Comparison of ENCODE assay signal across 17 cellular contexts in genomic region chr4:85423414-85423813, GRCh38. TPM values are rescaled to one million over a fixed set of nuclear protein-coding genes. Genes with fewer than 3 reads are reported as not detected.
A peak's percentile ranks its signal among the peaks of the same experiment; 100 is the strongest.
DNase-seq lines count a peak whose midpoint lies in the region; ATAC-seq, FAIRE-seq and TF ChIP-seq lines count a peak whose summit lies in the region.
"Had no signal": no experiment of that assay in that cellular context is flagged by ENCODE, and none has a peak within 500 bp of the region (broad histone marks: within the 10 kb centered on the region; RNA-seq: fewer than 3 reads in every experiment).

No MANE protein-coding gene starts in this region.

- in situ Hi-C loops in GM12878 (cut with MboI) = no loop called here

- no TSS peak for BruUV-seq in GM12878 (replicated peaks; lab: Mats Ljungman, UMichigan)

- no peaks in the 10 kb centered on the region for H4K20me1 ChIP-seq in GM12878 (ENCODE audit: control insufficient read depth, insufficient read depth)

- no peaks in the 10 kb centered on the region for H3K9me3 ChIP-seq in GM12878 (replicated peaks; ENCODE audit: control insufficient read depth, insufficient read depth, low read length)
- H3K9me3 ChIP-seq in adrenal gland (replicated peaks in 1 of 3) = no peaks in the 10 kb centered on the region
- H3K9me3 ChIP-seq: left ventricle myocardium inferior, testis had no signal

- H3K4me2 ChIP-seq in GM12878 (ENCODE audit: control insufficient read depth, insufficient read depth) = no peak overlapping the region

- intact Hi-C loops in GM12878 (cut with micrococcal nuclease; ENCODE audit: unreplicated experiment) (no loop called here), adrenal gland (cut with DNase I) (no loop called here)

- TF ChIP-seq CTCF in GM12878 (IDR thresholded peaks at IDR 0.05 in 2 of 3, conservative IDR thresholded peaks at IDR 0.05 in 1 of 3; ENCODE audit: control insufficient read depth in 2 of 3, extremely low read depth in 1 of 3, insufficient read depth in 1 of 3, low read depth in 3 of 3, low read length in 3 of 3) (no peak), adrenal gland (IDR thresholded peaks at IDR 0.05) (no peak)

- H3K36me3 ChIP-seq in GM12878 (ENCODE audit: control insufficient read depth in 2 of 2, insufficient read depth in 2 of 2, low read length in 1 of 2) (no peaks in the 10 kb centered on the region), adrenal gland (replicated peaks in 1 of 2) (peaks cover 0 to 3% of the 10 kb centered on the region in 2 donors)
- H3K36me3 ChIP-seq: left ventricle myocardium inferior, SJCRH30 had no signal

- WGBS in GM12878 (ENCODE audit: insufficient coverage, insufficient replicate concordance, low lambda C conversion rate, missing lambda C conversion rate) = 0% methylated on average over 2 of the region's 2 CpGs
- WGBS in adrenal gland, 4 donors = 79 to 89% (median 83%) methylated on average over 2 of the region's 2 CpGs

- H3K27ac ChIP-seq in GM12878 (ENCODE audit: control insufficient read depth, insufficient read depth) = no peak overlapping the region
- H3K27ac ChIP-seq in adrenal gland = no peak overlapping the region
- H3K27ac ChIP-seq: left ventricle myocardium inferior, SJCRH30, testis had no signal

- DNase-seq in NCI-H2171 treated with DMSO at 0.1 percent for 48 hours (lab: John Stamatoyannopoulos, UW) (peak; percentile 33), NCI-H2171 (lab: John Stamatoyannopoulos, UW) (no peak), GM12878 (ENCODE audit: low read depth, low spot score) (no peak), urothelium cell line (ENCODE audit: low spot score) (peak; percentile 9), adrenal gland (no peak), Kasumi-1 (lab: John Stamatoyannopoulos, UW) (no peak)
- DNase-seq: 8988T; activated naive CD4-positive, alpha-beta T cell treated with Interleukin-2 at 50 U/mL for 16 hours; head of caudate nucleus; left ventricle myocardium inferior; NCI-H1930; testis had no signal

- TF ChIP-seq RAD21 in GM12878 (IDR thresholded peaks at IDR 0.05; ENCODE audit: insufficient read depth, low read depth, low read length) = no peak

- CTCF ChIA-PET in GM12878 (lab: Yijun Ruan, JAX) = no interaction called here

- no peak overlapping the region for H2AFZ ChIP-seq in GM12878 (ENCODE audit: control insufficient read depth, low read depth, low read length)

- ATAC-seq in HG03159 (IDR thresholded peaks at IDR 0.05; ENCODE audit: unreplicated experiment) (peak; percentile 58), GM12878 (peak; percentile 73), HG03025 (IDR thresholded peaks at IDR 0.05; ENCODE audit: low FRiP score, unreplicated experiment) (no peak)

- no peaks in the 10 kb centered on the region for H3K4me1 ChIP-seq in GM12878 (ENCODE audit: control insufficient read depth, insufficient read depth, low read length)
- no peaks in the 10 kb centered on the region for H3K4me1 ChIP-seq in adrenal gland (replicated peaks in 1 of 2)
- H3K4me1 ChIP-seq: testis had no signal

- FAIRE-seq in GM12878 (lab: Jason Lieb, UNC) (no peak), urothelium cell line (lab: Jason Lieb, UNC) (no peak)
- FAIRE-seq: endometrium, TTC549 had no signal

- TF ChIP-seq POLR2A in GM12878 (IDR thresholded peaks at IDR 0.05; ENCODE audit: low read depth, low read length) (no peak), adrenal gland (IDR thresholded peaks at IDR 0.05) (no peak)

- no peak overlapping the region for H3K4me3 ChIP-seq in GM12878
- no peak overlapping the region for H3K4me3 ChIP-seq in adrenal gland
- H3K4me3 ChIP-seq: left ventricle myocardium inferior, SJCRH30, testis had no signal

- no peak for TF ChIP-seq EP300 in GM12878 (IDR thresholded peaks at IDR 0.05; ENCODE audit: borderline replicate concordance in 1 of 2, control insufficient read depth in 1 of 2, low read depth in 2 of 2, low read length in 2 of 2)

- SMC1A ChIA-PET in GM12878 (lab: Charles Lee; ENCODE audit: uncharacterized antibody, unreplicated experiment) = no interaction called here

- no peak overlapping the region for H3K9ac ChIP-seq in GM12878 (ENCODE audit: control insufficient read depth, insufficient read depth, low read length)

- H3K27me3 ChIP-seq in GM12878 (replicated peaks in 1 of 2; ENCODE audit: control insufficient read depth in 2 of 2, insufficient read depth in 2 of 2, low read length in 1 of 2) (peaks cover 0 to 1% of the 10 kb centered on the region in 2 experiments; a peak in 1 of 4 replicates), adrenal gland (no peaks in the 10 kb centered on the region)
- H3K27me3 ChIP-seq: SJCRH30, testis had no signal

- POLR2A ChIA-PET in GM12878 (lab: Charles Lee) = no interaction called here

- RAD21 ChIA-PET in GM12878 (lab: Charles Lee; ENCODE audit: unreplicated experiment) = no interaction called here

- H3K79me2 ChIP-seq in GM12878 (ENCODE audit: control insufficient read depth, insufficient read depth, low read length) = no peaks in the 10 kb centered on the region

TF ChIP-seq in GM12878, 131 proteins besides CTCF, POLR2A, EP300 and RAD21:
- no peak for TF ChIP-seq TCF12 (IDR thresholded peaks at IDR 0.05; ENCODE audit: low read depth, low read length)
- TF ChIP-seq JUNB (IDR thresholded peaks at IDR 0.05) = 0 out of 2 replicates have a peak, but pooled peaks have one; percentile 6

RNA-seq across cellular contexts. Expression of gene ARHGAP24, which starts 51.5 kb away (rescaled TPM):
- 2.3 and 4.2 TPM in 2 replicates for total RNA-seq in GM12878 (2013; cell fraction: nucleolus; rRNA removed)
- total RNA-seq in GM12878 (2014; rRNA removed) (0.38 and 0.73 TPM in 2 replicates), GM12878 (2014; rRNA removed; fragmentation: Illumina TruSeq; extraction: Trizol) (0.78 and 0.85 TPM in 2 replicates), GM12878 (2021) (0.56 and 0.61 TPM in 2 replicates), adrenal gland (1 to 10 TPM in 7 of 8 donors, under 1 TPM in 1; 0.72 to 8.7 (median 4.7) TPM)
- 1.4 TPM for polyA plus RNA-seq in GM12878 (2011; ENCODE audit: low read depth)
- polyA plus RNA-seq in GM12878 (2011; rRNA removed) (4.2 TPM in 2 replicates), GM12878 (2014; fragmentation: Illumina TruSeq; extraction: Trizol) (0.22 and 0.47 TPM in 2 replicates), GM12878 (2014; fragmentation: Nextera tagmentation; extraction: Ambion mirVana) (under 1 TPM; 0.10 to 0.35 TPM), GM12878 (2014; rRNA removed) (0.24 and 0.73 TPM in 2 replicates), GM12878 (2016; fragmentation: Nextera tagmentation; extraction: Ambion mirVana) (under 1 TPM; 0.15 to 0.35 TPM), adrenal gland (1 to 10 TPM; 1.9 to 3.1 (median 2.2) TPM)
- polyA plus RNA-seq in GM12878 (2011; cell fraction: cytosol; rRNA removed) = 1.8 and 1.9 TPM in 2 replicates
- 3.3 and 3.4 TPM in 2 replicates for polyA plus RNA-seq in GM12878 (2011; cell fraction: nucleus; rRNA removed)
- 0.95 and 1.6 TPM in 2 replicates for polyA plus RNA-seq in GM12878 (2012)
- polyA minus RNA-seq in GM12878 (2011; rRNA and poly(A)+ RNA removed) = 10.0 and 17.3 TPM in 2 replicates
- polyA minus RNA-seq in GM12878 (2011; cell fraction: cytosol; rRNA and poly(A)+ RNA removed) = 2.8 and 3.2 TPM in 2 replicates
- polyA minus RNA-seq in GM12878 (2011; cell fraction: nucleus; rRNA and poly(A)+ RNA removed) = 19.0 and 29.4 TPM in 2 replicates

Comparison
In these comparisons a context has a peak if more than half of its experiments do, and no peak if none do; other contexts are left out.
1. DNase-seq: peak in NCI-H2171 treated with DMSO at 0.1 percent for 48 hours (single experiment) and urothelium cell line (single experiment); none in NCI-H2171 (single experiment), GM12878 (single experiment), adrenal gland (0 of 7) and Kasumi-1 (0 of 2).